In genomic region chr1:41589395-41589794, GRCh38 we compare ENCODE assay signal across 21 cellular contexts.
"Had no signal": no experiment of that assay in that cellular context is flagged by ENCODE, and none has a peak within 500 bp of the region (broad histone marks: within the 10 kb centered on the region; RNA-seq: fewer than 3 reads in every experiment).

No MANE protein-coding gene starts in this region.

- H3K4me3 ChIP-seq: SK-N-MC had no signal

- H3K9me3 Mint-ChIP-seq: activated B cell treated with CpG ODN at 0.5 μM for 24 hours; activated CD4-positive, alpha-beta T cell treated with anti-CD3 and anti-CD28 coated beads, Interleukin-2, amount 10 ng/mL, durations not matched to agents 24 days and 14 days had no signal

- H3K9ac ChIP-seq: KMS-11 had no signal

- H3K27me3 Mint-ChIP-seq: activated B cell treated with CpG ODN at 0.5 μM for 24 hours; activated CD4-positive, alpha-beta T cell treated with anti-CD3 and anti-CD28 coated beads, Interleukin-2, amount 10 ng/mL, durations not matched to agents 24 days and 14 days; activated CD8-positive, alpha-beta memory T cell treated with anti-CD3 and anti-CD28 coated beads, Interleukin-2, amount 10 ng/mL, durations not matched to agents 7 days and 5 days; activated naive CD8-positive, alpha-beta T cell; T-cell had no signal

- H3K4me2 ChIP-seq: KMS-11 had no signal

- DNase-seq: activated B cell treated with CpG ODN at 0.5 μM for 24 hours; activated CD4-positive, alpha-beta T cell treated with anti-CD3 and anti-CD28 coated beads for 1 hour; activated CD4-positive, alpha-beta T cell treated with anti-CD3 and anti-CD28 coated beads, Interleukin-2, amount 10 ng/mL, durations not matched to agents 24 days and 14 days; activated effector memory CD4-positive, alpha-beta T cell treated with Interleukin-2 at 50 U/mL for 16 hours; activated naive CD4-positive, alpha-beta T cell treated with Interleukin-2 at 50 U/mL for 16 hours; amygdala; NCI-H1092; NCI-H1417; NCI-H1930; NCI-H2171; NCI-H226; NCI-H526 treated with DMSO at 0.1 percent for 48 hours; NCI-H82; T-cell; T-helper 2 cell; T1000 had no signal

- H3K36me3 Mint-ChIP-seq: activated CD8-positive, alpha-beta memory T cell treated with anti-CD3 and anti-CD28 coated beads, Interleukin-2, amount 10 ng/mL, durations not matched to agents 7 days and 5 days; brain had no signal

- H3K27ac Mint-ChIP-seq: activated B cell treated with CpG ODN at 0.5 μM for 24 hours; activated CD4-positive, alpha-beta T cell treated with anti-CD3 and anti-CD28 coated beads, Interleukin-2, amount 10 ng/mL, durations not matched to agents 24 days and 14 days; activated CD8-positive, alpha-beta memory T cell treated with anti-CD3 and anti-CD28 coated beads, Interleukin-2, amount 10 ng/mL, durations not matched to agents 7 days and 5 days; activated naive CD8-positive, alpha-beta T cell; brain; T-cell had no signal

- H3K27ac ChIP-seq: KMS-11, SK-N-MC had no signal

- H3K4me1 Mint-ChIP-seq: activated B cell treated with CpG ODN at 0.5 μM for 24 hours; activated CD8-positive, alpha-beta memory T cell treated with anti-CD3 and anti-CD28 coated beads, Interleukin-2, amount 10 ng/mL, durations not matched to agents 7 days and 5 days; brain; T-cell had no signal

- H3K4me3 Mint-ChIP-seq: activated B cell treated with CpG ODN at 0.5 μM for 24 hours; activated CD4-positive, alpha-beta T cell treated with anti-CD3 and anti-CD28 coated beads, Interleukin-2, amount 10 ng/mL, durations not matched to agents 24 days and 14 days; activated CD8-positive, alpha-beta memory T cell treated with anti-CD3 and anti-CD28 coated beads, Interleukin-2, amount 10 ng/mL, durations not matched to agents 7 days and 5 days; activated naive CD8-positive, alpha-beta T cell; brain; T-cell had no signal
